Comparison of ENCODE assay signal across 8 cellular contexts in genomic region chr1:24705260-24706073, GRCh38. TPM values are rescaled to one million over a fixed set of nuclear protein-coding genes. Genes with fewer than 3 reads are reported as not detected.
DNase-seq lines count a peak whose midpoint lies in the region; ATAC-seq, FAIRE-seq and TF ChIP-seq lines count a peak whose summit lies in the region.

No MANE protein-coding gene starts in this region.

- H3K4me3 ChIP-seq in Loucy (ENCODE audit: low read length, poor library complexity, severe bottlenecking) = no peak overlapping the region
- peak overlapping the region; percentile 43 for H3K4me3 ChIP-seq in SJCRH30
- no peak overlapping the region for H3K4me3 ChIP-seq in small intestine (ENCODE audit: low read depth in 1 of 2, low read length in 2 of 2)

- no peaks in the 10 kb centered on the region for H3F3A ChIP-seq in Loucy (ENCODE audit: low read depth)

- H3K4me1 Mint-ChIP-seq in activated T-cell treated with anti-CD3 and anti-CD28 coated beads, Interleukin-2, amount 50 U/mL, for 72 hours (ENCODE audit: low read depth) = peaks cover 16% of the 10 kb centered on the region
- H3K4me1 Mint-ChIP-seq in chondrocyte (ENCODE audit: low read depth) = peaks cover 27% of the 10 kb centered on the region

- no peaks in the 10 kb centered on the region for H3K9me2 ChIP-seq in Loucy (replicated peaks; ENCODE audit: low read depth, low read length)

- no peak for TF ChIP-seq CTCF in Loucy (conservative IDR thresholded peaks at IDR 0.05; ENCODE audit: low read length)
- peak; percentile 3 for TF ChIP-seq CTCF in chondrocyte (IDR thresholded peaks at IDR 0.05)

- 13 to 31% (median 19%) methylated on average over 18 of the region's 18 CpGs for WGBS in small intestine, 3 donors

- H3K36me3 ChIP-seq in Loucy (ENCODE audit: insufficient read depth, low read length) (no peaks in the 10 kb centered on the region), SJCRH30 (no peaks in the 10 kb centered on the region), small intestine (ENCODE audit: control insufficient read depth in 2 of 2, insufficient read depth in 2 of 2, low read length in 2 of 2) (no peaks in the 10 kb centered on the region)

- H3K9me3 Mint-ChIP-seq in activated T-cell treated with anti-CD3 and anti-CD28 coated beads, Interleukin-2, amount 50 U/mL, for 72 hours = no peaks in the 10 kb centered on the region
- H3K9me3 Mint-ChIP-seq in chondrocyte (ENCODE audit: low read depth) = no peaks in the 10 kb centered on the region

- peak; percentile 69 to 92 for ATAC-seq in activated T-cell treated with anti-CD3 and anti-CD28 coated beads, Interleukin-2, amount 50 U/mL, for 72 hours (replicated peaks in 1 of 2)

- H3K27me3 Mint-ChIP-seq in activated T-cell treated with anti-CD3 and anti-CD28 coated beads, Interleukin-2, amount 50 U/mL, for 72 hours (ENCODE audit: low read depth) = no peaks in the 10 kb centered on the region
- H3K27me3 Mint-ChIP-seq in chondrocyte (ENCODE audit: low read depth) = no peaks in the 10 kb centered on the region

- no peaks in the 10 kb centered on the region for H3K36me3 Mint-ChIP-seq in activated T-cell treated with anti-CD3 and anti-CD28 coated beads, Interleukin-2, amount 50 U/mL, for 72 hours (ENCODE audit: insufficient read depth in 2 of 2)
- H3K36me3 Mint-ChIP-seq in chondrocyte (ENCODE audit: low read depth) = no peaks in the 10 kb centered on the region

- no peak overlapping the region for H3K4me3 Mint-ChIP-seq in activated T-cell treated with anti-CD3 and anti-CD28 coated beads, Interleukin-2, amount 50 U/mL, for 72 hours
- peak overlapping the region; percentile 41 for H3K4me3 Mint-ChIP-seq in chondrocyte (ENCODE audit: unreplicated experiment)

- no peak overlapping the region for H3K27ac Mint-ChIP-seq in activated T-cell treated with anti-CD3 and anti-CD28 coated beads, Interleukin-2, amount 50 U/mL, for 72 hours
- peak overlapping the region; percentile 43 for H3K27ac Mint-ChIP-seq in chondrocyte (ENCODE audit: unreplicated experiment)

- peak in 1 of 2 donors; percentile 49 for DNase-seq in activated T-cell treated with anti-CD3 and anti-CD28 coated beads, Interleukin-2, amount 50 U/mL, for 72 hours
- DNase-seq in activated T-cell treated with anti-CD3 and anti-CD28 coated beads for 4 hours = no peak
- DNase-seq in SJCRH30 = peak; percentile 98
- no peak for DNase-seq in chondrocyte (ENCODE audit: low spot score)
- peak; percentile 83 for DNase-seq in kidney glomerular epithelial cell (lab: John Stamatoyannopoulos, UW)
- DNase-seq in small intestine = peak; percentile 68
- no peak for DNase-seq in Kasumi-1 (lab: John Stamatoyannopoulos, UW)

- H3K4me2 ChIP-seq in Loucy (ENCODE audit: low read depth, low read length, poor library complexity, severe bottlenecking) = peak overlapping the region; percentile 40

- no peaks in the 10 kb centered on the region for H3K79me2 ChIP-seq in Loucy (ENCODE audit: insufficient read depth, low read length)

- H3K9me3 ChIP-seq in Loucy (ENCODE audit: insufficient read depth, low read depth, low read length) (no peaks in the 10 kb centered on the region), SJCRH30 (replicated peaks) (no peaks in the 10 kb centered on the region), small intestine (ENCODE audit: control insufficient read depth, low read depth) (no peaks in the 10 kb centered on the region)

- FAIRE-seq in small intestine (lab: Jason Lieb, UNC) = no peak

- H3K4me1 ChIP-seq in Loucy (ENCODE audit: insufficient read depth, low read length, poor library complexity, severe bottlenecking) (peaks cover 9% of the 10 kb centered on the region), SJCRH30 (peaks cover 24% of the 10 kb centered on the region), small intestine (ENCODE audit: control insufficient read depth in 2 of 2, insufficient read depth in 1 of 2, low read depth in 1 of 2, low read length in 1 of 2) (no peaks in the 10 kb centered on the region)

- H3K27ac ChIP-seq in SJCRH30 (peak overlapping the region; percentile 69), small intestine (ENCODE audit: low read depth in 1 of 2, low read length in 1 of 2) (peak overlapping the region in 1 of 2 donors; percentile 55)

- peak overlapping the region; percentile 86 for H2AFZ ChIP-seq in Loucy (ENCODE audit: low read length)

- H4K20me1 ChIP-seq in Loucy (ENCODE audit: insufficient read depth, low read length, poor library complexity, severe bottlenecking) = no peaks in the 10 kb centered on the region

- H3K27me3 ChIP-seq in Loucy (ENCODE audit: insufficient read depth, low read length, poor library complexity, severe bottlenecking) (no peaks in the 10 kb centered on the region), SJCRH30 (no peaks in the 10 kb centered on the region), small intestine (ENCODE audit: control insufficient read depth in 2 of 2, insufficient read depth in 2 of 2, low read length in 2 of 2) (no peaks in the 10 kb centered on the region)

- H3K9ac ChIP-seq in Loucy (ENCODE audit: low read depth, low read length, poor library complexity, severe bottlenecking) = no peak overlapping the region

RNA-seq across cellular contexts. Expression of gene CLIC4, which starts 39.8 kb away (rescaled TPM):
- 10 to 100 TPM; 59.7 to 68.2 TPM for total RNA-seq in activated T-cell treated with anti-CD3 and anti-CD28 coated beads, Interleukin-2, amount 50 U/mL, for 72 hours
- 157 and 169 TPM in 2 replicates for total RNA-seq in SJCRH30 (2014; rRNA removed; shearing (Covaris generic))
- total RNA-seq in chondrocyte = 282 to 430 TPM (median 411 TPM) in 3 replicates
- 10 to 100 TPM in 2 of 3 donors, 1 to 10 TPM in 1; 2.0 to 47.4 (median 13.2) TPM for polyA plus RNA-seq in small intestine

Comparison
In these comparisons a context has a peak if more than half of its experiments do, and no peak if none do; other contexts are left out.
1. DNase-seq: peak in SJCRH30 (2 of 2), kidney glomerular epithelial cell (single experiment) and small intestine (single experiment); none in activated T-cell treated with anti-CD3 and anti-CD28 coated beads for 4 hours (single experiment), chondrocyte (single experiment) and Kasumi-1 (0 of 2).